ENCODE assay signal across 24 cellular contexts in the genomic region with DNA sequence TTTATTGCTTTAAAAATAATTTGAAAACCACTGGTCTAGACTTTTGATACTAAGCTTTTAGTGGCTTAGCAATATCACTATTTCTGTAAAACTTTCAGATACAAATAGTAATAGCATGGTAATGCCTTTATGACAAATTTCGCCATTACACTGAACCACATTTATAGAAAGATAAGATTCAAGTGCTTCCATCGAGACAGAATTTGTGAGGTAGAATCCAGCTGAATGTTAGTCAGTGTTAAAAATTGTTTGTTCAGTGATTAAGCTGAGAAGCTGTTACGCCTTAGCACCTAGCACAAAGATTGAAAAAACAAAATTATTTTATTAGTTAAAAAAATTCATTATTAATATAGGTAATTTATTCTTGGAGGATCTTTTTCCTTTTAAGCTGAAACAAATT. TPM values are rescaled to one million over a fixed set of nuclear protein-coding genes. Genes with fewer than 3 reads are reported as not detected.
DNase-seq lines count a peak whose midpoint lies in the region; ATAC-seq, FAIRE-seq and TF ChIP-seq lines count a peak whose summit lies in the region.
"Had no signal": no experiment of that assay in that cellular context is flagged by ENCODE, and none has a peak within 500 bp of the region (broad histone marks: within the 10 kb centered on the region; RNA-seq: fewer than 3 reads in every experiment).

No MANE protein-coding gene starts in this region.

- H3K9me3 ChIP-seq in HCT116 (ENCODE audit: control insufficient read depth in 1 of 2, insufficient read depth in 1 of 2, low read depth in 1 of 2, low read length in 2 of 2) (no peaks in the 10 kb centered on the region), astrocyte (ENCODE audit: insufficient read depth, low read depth, low read length) (no peaks in the 10 kb centered on the region)
- H3K9me3 ChIP-seq: Caco-2 had no signal

- H3K79me2 ChIP-seq in HCT116 (ENCODE audit: insufficient read depth, low read length) (no peaks in the 10 kb centered on the region), astrocyte (ENCODE audit: insufficient read depth, low read length) (no peaks in the 10 kb centered on the region)

- no peak overlapping the region for H3K9ac ChIP-seq in HCT116 (ENCODE audit: low read length)
- H3K9ac ChIP-seq in astrocyte (ENCODE audit: low read length), result no peak overlapping the region

- H3K27ac Mint-ChIP-seq in astrocyte (ENCODE audit: unreplicated experiment) (no peak overlapping the region), MCF 10A (ENCODE audit: low read depth, unreplicated experiment) (no peak overlapping the region)
- no peak overlapping the region for H3K27ac Mint-ChIP-seq in natural killer cell treated with Interleukin-12 subunit alpha and Interleukin-12 subunit beta and Interleukin-15 and Interleukin-18, amount 100 ng/mL, for 72 hours
- H3K27ac Mint-ChIP-seq: CD4-positive, alpha-beta T cell; HFFc6; IgD-negative memory B cell had no signal

- H3K36me3 ChIP-seq in HCT116 (ENCODE audit: control insufficient read depth in 1 of 2, insufficient read depth in 2 of 2, low read length in 2 of 2) (no peaks in the 10 kb centered on the region), astrocyte (ENCODE audit: insufficient read depth, low read length) (no peaks in the 10 kb centered on the region)

- DNase-seq in A172 (ENCODE audit: low spot score), result peak; percentile 52
- no peak for DNase-seq in HCT116 (ENCODE audit: low read depth, low spot score)
- peak; percentile 58 for DNase-seq in astrocyte (ENCODE audit: low read depth)
- no peak for DNase-seq in NCI-H1092 treated with DMSO at 0.1 percent for 48 hours (lab: John Stamatoyannopoulos, UW)
- DNase-seq in MCF 10A (ENCODE audit: unreplicated experiment), result no peak
- DNase-seq in natural killer cell treated with Interleukin-12 subunit alpha and Interleukin-12 subunit beta and Interleukin-15 and Interleukin-18, amount 100 ng/mL, for 72 hours (ENCODE audit: low spot score), result no peak
- DNase-seq in activated CD4-positive, CD25-positive, alpha-beta regulatory T cell treated with anti-CD3 and anti-CD28 coated beads, Interleukin-2, amount 50 U/mL, for 72 hours, result no peak
- DNase-seq: 8988T; ACHN; AML-193; Caco-2; CD4-positive, alpha-beta T cell; GDM1; HCEC 1CT; HFFc6 had no signal

- H3K9me3 Mint-ChIP-seq in astrocyte (ENCODE audit: unreplicated experiment) (no peaks in the 10 kb centered on the region), MCF 10A (ENCODE audit: unreplicated experiment) (peaks cover under 1% of the 10 kb centered on the region)
- H3K9me3 Mint-ChIP-seq in natural killer cell treated with Interleukin-12 subunit alpha and Interleukin-12 subunit beta and Interleukin-15 and Interleukin-18, amount 100 ng/mL, for 72 hours, result peaks cover 8% of the 10 kb centered on the region
- H3K9me3 Mint-ChIP-seq: CD4-positive, alpha-beta T cell; GM23338; HFFc6 had no signal

- peaks cover 5% of the 10 kb centered on the region for H3K4me1 Mint-ChIP-seq in astrocyte (ENCODE audit: low read depth, unreplicated experiment)
- H3K4me1 Mint-ChIP-seq in MCF 10A (ENCODE audit: insufficient read depth, unreplicated experiment), result peaks cover 6% of the 10 kb centered on the region
- H3K4me1 Mint-ChIP-seq in natural killer cell treated with Interleukin-12 subunit alpha and Interleukin-12 subunit beta and Interleukin-15 and Interleukin-18, amount 100 ng/mL, for 72 hours (ENCODE audit: low read depth in 2 of 2), result no peaks in the 10 kb centered on the region
- H3K4me1 Mint-ChIP-seq: IgD-negative memory B cell had no signal

- RAD21 ChIA-PET in HCT116 (lab: Charles Lee; ENCODE audit: low non-redundant PET in 1 of 2, low total read pairs in 2 of 2, uncharacterized antibody in 2 of 2, unreplicated experiment in 2 of 2), result no interaction called here

- BruUV-seq in HCT116 (replicated peaks; lab: Mats Ljungman, UMichigan), result no TSS peak
- BruUV-seq in MCF 10A (replicated peaks; lab: Mats Ljungman, UMichigan), result no TSS peak

- TF ChIP-seq CTCF in HCT116 (IDR thresholded peaks at IDR 0.05 in 2 of 3, conservative IDR thresholded peaks at IDR 0.05 in 1 of 3; ENCODE audit: borderline replicate concordance in 1 of 3, insufficient read depth in 1 of 3, low read depth in 2 of 3, low read length in 2 of 3), result no peak
- no peak for TF ChIP-seq CTCF in astrocyte (IDR thresholded peaks at IDR 0.05; ENCODE audit: insufficient read depth, low read depth, low read length)
- TF ChIP-seq CTCF in MCF 10A (IDR thresholded peaks at IDR 0.05; ENCODE audit: unreplicated experiment), result no peak

- no peaks in the 10 kb centered on the region for H4K20me1 ChIP-seq in HCT116 (ENCODE audit: insufficient read depth)
- no peaks in the 10 kb centered on the region for H4K20me1 ChIP-seq in astrocyte (ENCODE audit: insufficient read depth, low read length)

- H3K27ac ChIP-seq in HCT116 (ENCODE audit: low read depth, low read length) (no peak overlapping the region), astrocyte (ENCODE audit: low read depth, low read length) (peak overlapping the region; percentile 40)
- H3K27ac ChIP-seq: C4-2B had no signal

- intact Hi-C loops in HCT116 (cut with micrococcal nuclease), result no loop called here
- intact Hi-C loops in MCF 10A (cut with micrococcal nuclease), result no loop called here

- no peak overlapping the region for H3K4me3 Mint-ChIP-seq in astrocyte (ENCODE audit: unreplicated experiment)
- H3K4me3 Mint-ChIP-seq in MCF 10A (ENCODE audit: unreplicated experiment), result no peak overlapping the region
- no peak overlapping the region for H3K4me3 Mint-ChIP-seq in natural killer cell treated with Interleukin-12 subunit alpha and Interleukin-12 subunit beta and Interleukin-15 and Interleukin-18, amount 100 ng/mL, for 72 hours
- H3K4me3 Mint-ChIP-seq: CD4-positive, alpha-beta T cell; GM23338; HFFc6; IgD-negative memory B cell had no signal

- H3K36me3 Mint-ChIP-seq in astrocyte (ENCODE audit: low read depth, unreplicated experiment) (no peaks in the 10 kb centered on the region), MCF 10A (ENCODE audit: insufficient read depth, unreplicated experiment) (no peaks in the 10 kb centered on the region)
- H3K36me3 Mint-ChIP-seq in natural killer cell treated with Interleukin-12 subunit alpha and Interleukin-12 subunit beta and Interleukin-15 and Interleukin-18, amount 100 ng/mL, for 72 hours, result no peaks in the 10 kb centered on the region
- H3K36me3 Mint-ChIP-seq: IgD-negative memory B cell had no signal

- no peak for TF ChIP-seq RAD21 in HCT116 (IDR thresholded peaks at IDR 0.05; ENCODE audit: low read depth)

- TF ChIP-seq POLR2A in HCT116 (IDR thresholded peaks at IDR 0.05; ENCODE audit: borderline replicate concordance, extremely low read depth, insufficient read depth, insufficient read length), result no peak

- FAIRE-seq in astrocyte (lab: Jason Lieb, UNC), result no peak
- FAIRE-seq in islet of Langerhans (lab: Jason Lieb, UNC), result peak; percentile 77
- FAIRE-seq: D721Med, GM12892, GM18507, HepG2 had no signal

- peaks cover 5 to 16% of the 10 kb centered on the region in 2 experiments; a peak in 3 of 4 replicates for H3K4me1 ChIP-seq in HCT116 (ENCODE audit: control insufficient read depth in 1 of 2, insufficient read depth in 2 of 2, low read length in 2 of 2)
- H3K4me1 ChIP-seq in astrocyte (ENCODE audit: insufficient read depth, low read length), result peaks cover 3% of the 10 kb centered on the region

- H3K4me3 ChIP-seq in HCT116 (replicated peaks in 1 of 2; ENCODE audit: low read depth in 1 of 2, low read length in 2 of 2) (no peak overlapping the region), astrocyte (ENCODE audit: insufficient read depth, low read depth, low read length) (no peak overlapping the region)
- H3K4me3 ChIP-seq: GM23338 had no signal

- H3K27me3 ChIP-seq in HCT116 (ENCODE audit: insufficient read depth, low read length) (no peaks in the 10 kb centered on the region), astrocyte (ENCODE audit: insufficient read depth, low read length) (no peaks in the 10 kb centered on the region)

- H2AFZ ChIP-seq in HCT116 (ENCODE audit: low read depth, low read length, poor library complexity, severe bottlenecking), result peak overlapping the region; percentile 59
- no peak overlapping the region for H2AFZ ChIP-seq in astrocyte (ENCODE audit: low read depth, low read length)
- H2AFZ ChIP-seq: GM23338 had no signal

- H3K27me3 Mint-ChIP-seq in astrocyte (ENCODE audit: low read depth, unreplicated experiment) (no peaks in the 10 kb centered on the region), MCF 10A (ENCODE audit: insufficient read depth, unreplicated experiment) (no peaks in the 10 kb centered on the region)
- H3K27me3 Mint-ChIP-seq in natural killer cell treated with Interleukin-12 subunit alpha and Interleukin-12 subunit beta and Interleukin-15 and Interleukin-18, amount 100 ng/mL, for 72 hours, result no peaks in the 10 kb centered on the region
- H3K27me3 Mint-ChIP-seq: CD4-positive, alpha-beta T cell; IgD-negative memory B cell had no signal

- H3K4me2 ChIP-seq in HCT116 (ENCODE audit: low read length) (no peak overlapping the region), astrocyte (ENCODE audit: low read length) (no peak overlapping the region)

- CTCF ChIA-PET in HCT116 (lab: Charles Lee), result no interaction called here
- CTCF ChIA-PET in MCF 10A (lab: Yijun Ruan, JAX), result interaction anchor here (0.6 to 0.7 kb wide), 2 partner anchors 41 to 90 kb away, joined by 3 to 8 read pairs; no protein-coding TSS in a partner anchor

- POLR2A ChIA-PET in HCT116 (lab: Charles Lee) (no interaction called here), MCF 10A (lab: Yijun Ruan, JAX) (interaction anchor here (0.7 to 0.9 kb wide), 2 partner anchors 20 to 811 kb away, joined by 3 read pairs; no protein-coding TSS in a partner anchor)

- H3K9me2 ChIP-seq in HCT116 (ENCODE audit: insufficient read depth), result no peaks in the 10 kb centered on the region

- ATAC-seq in HCT116, result no peak
- ATAC-seq in natural killer cell treated with Interleukin-12 subunit alpha and Interleukin-12 subunit beta and Interleukin-15 and Interleukin-18, amount 100 ng/mL, for 72 hours, result no peak
- ATAC-seq: GM23338, HepG2 had no signal

RNA-seq across cellular contexts. Expression of a gene that starts 36.5 kb away (rescaled TPM):
- not detected in 2 replicates for total RNA-seq in A172 (2014; rRNA removed; shearing (Covaris generic))
- not detected for total RNA-seq in HCT116 (2021; ENCODE audit: unreplicated experiment)
- not detected in 2 replicates for polyA plus RNA-seq in HCT116 (2012)
- total RNA-seq in astrocyte, result not detected in 2 replicates
- not detected in 2 replicates for total RNA-seq in MCF 10A (2022)
- not detected for total RNA-seq in natural killer cell treated with Interleukin-12 subunit alpha and Interleukin-12 subunit beta and Interleukin-15 and Interleukin-18, amount 100 ng/mL, for 72 hours
- total RNA-seq: Caco-2; CD4-positive, alpha-beta T cell; GM23338; HepG2 had no signal
- polyA plus RNA-seq: BJ, GM23338, HepG2, IgD-negative memory B cell had no signal

Comparison
In these comparisons a context has a peak if more than half of its experiments do, and no peak if none do; other contexts are left out.
1. DNase-seq: peak in A172 (single experiment) and astrocyte (single experiment); none in HCT116 (single experiment), NCI-H1092 treated with DMSO at 0.1 percent for 48 hours (single experiment), MCF 10A (single experiment), natural killer cell treated with Interleukin-12 subunit alpha and Interleukin-12 subunit beta and Interleukin-15 and Interleukin-18, amount 100 ng/mL, for 72 hours (single experiment) and activated CD4-positive, CD25-positive, alpha-beta regulatory T cell treated with anti-CD3 and anti-CD28 coated beads, Interleukin-2, amount 50 U/mL, for 72 hours (single experiment).